In genomic region chr7:21140622-21141021, GRCh38 we compare ENCODE assay signal across 21 cellular contexts.
"Had no signal": no experiment of that assay in that cellular context is flagged by ENCODE, and none has a peak within 500 bp of the region (broad histone marks: within the 10 kb centered on the region; RNA-seq: fewer than 3 reads in every experiment).

No MANE protein-coding gene starts in this region.

- H3K9me3 Mint-ChIP-seq: effector memory CD8-positive, alpha-beta T cell had no signal

- DNase-seq: activated CD4-positive, alpha-beta T cell treated with anti-CD3 and anti-CD28 coated beads, Interleukin-2, amount 50 U/mL, for 1 hour; activated CD4-positive, CD25-positive, alpha-beta regulatory T cell; activated CD8-positive, alpha-beta memory T cell treated with anti-CD3 and anti-CD28 coated beads, Interleukin-2, amount 50 U/mL, for 4 hours; activated effector memory CD4-positive, alpha-beta T cell treated with anti-CD3 and anti-CD28 coated beads, Interleukin-2, amount 50 U/mL, for 16 hours; activated T-cell treated with anti-CD3 and anti-CD28 coated beads, Interleukin-2, amount 50 U/mL, for 48 hours; effector memory CD8-positive, alpha-beta T cell; foreskin melanocyte; glutamatergic neuron; hippocampal formation; midbrain; nephron progenitor cell; nucleus accumbens; posterior cingulate gyrus; stimulated activated CD4-positive, alpha-beta T cell treated with anti-CD3 and anti-CD28 coated beads, Interleukin-12 subunit alpha, Interleukin-12 subunit beta, amount 100 ng/mL, for 4 hours; stimulated activated CD4-positive, alpha-beta T cell treated with anti-CD3 and anti-CD28 coated beads, Interleukin-1b, Interleukin-23, amount 100 ng/mL, for 48 hours; stimulated activated CD8-positive, alpha-beta memory T cell treated with anti-CD3 and anti-CD28 coated beads, Interleukin-4, amount 100 ng/mL, for 48 hours; stimulated activated naive CD4-positive, alpha-beta T cell; T1000 had no signal

- H3K4me3 ChIP-seq: cardiac muscle cell had no signal

- H3K4me1 Mint-ChIP-seq: activated naive CD4-positive, alpha-beta T cell treated with anti-CD3 and anti-CD28 coated beads, Interleukin-2, amount 50 U/mL, for 24 hours; nephron progenitor cell had no signal

- H3K36me3 Mint-ChIP-seq: activated naive CD4-positive, alpha-beta T cell treated with anti-CD3 and anti-CD28 coated beads, Interleukin-2, amount 50 U/mL, for 24 hours had no signal

- H3K27me3 ChIP-seq: cardiac muscle cell had no signal

- H3K27me3 Mint-ChIP-seq: activated naive CD4-positive, alpha-beta T cell treated with anti-CD3 and anti-CD28 coated beads, Interleukin-2, amount 50 U/mL, for 24 hours had no signal

- H3K4me3 Mint-ChIP-seq: activated naive CD4-positive, alpha-beta T cell treated with anti-CD3 and anti-CD28 coated beads, Interleukin-2, amount 50 U/mL, for 24 hours; effector memory CD8-positive, alpha-beta T cell; nephron progenitor cell had no signal

- H3K27ac Mint-ChIP-seq: activated naive CD4-positive, alpha-beta T cell treated with anti-CD3 and anti-CD28 coated beads, Interleukin-2, amount 50 U/mL, for 24 hours; effector memory CD8-positive, alpha-beta T cell; nephron progenitor cell had no signal

- H3K27ac ChIP-seq: cardiac muscle cell had no signal

- H3K36me3 ChIP-seq: cardiac muscle cell had no signal

- ATAC-seq: effector memory CD8-positive, alpha-beta T cell; left lobe of liver had no signal
